25 cellular contexts compared by ENCODE assay signal in genomic region chr9:114089206-114089840, GRCh38. TPM values are rescaled to one million over a fixed set of nuclear protein-coding genes. Genes with fewer than 3 reads are reported as not detected.
DNase-seq lines count a peak whose midpoint lies in the region; ATAC-seq, FAIRE-seq and TF ChIP-seq lines count a peak whose summit lies in the region.
"Had no signal": no experiment of that assay in that cellular context is flagged by ENCODE, and none has a peak within 500 bp of the region (broad histone marks: within the 10 kb centered on the region; RNA-seq: fewer than 3 reads in every experiment).

No MANE protein-coding gene starts in this region.

- no peak overlapping the region for H3K18ac ChIP-seq in H1 (ENCODE audit: extremely low read depth, low read length)

- TF ChIP-seq POLR2A in H1 (IDR thresholded peaks at IDR 0.05; ENCODE audit: control extremely low read depth in 1 of 2, low read depth in 2 of 2, low read length in 2 of 2), result no peak
- no peak for TF ChIP-seq POLR2A in spleen (IDR thresholded peaks at IDR 0.05)

- no peak overlapping the region for H3K4me2 ChIP-seq in H1 (ENCODE audit: insufficient read depth in 1 of 2, low read depth in 2 of 2, low read length in 2 of 2)
- no peak overlapping the region for H3K4me2 ChIP-seq in neural progenitor cell

- no peaks in the 10 kb centered on the region for H3K9me3 ChIP-seq in H1 (ENCODE audit: insufficient read depth in 2 of 2, low read depth in 1 of 2, low read length in 1 of 2)
- H3K9me3 ChIP-seq in neural progenitor cell (ENCODE audit: low read depth), result no peaks in the 10 kb centered on the region
- H3K9me3 ChIP-seq in spleen, result no peaks in the 10 kb centered on the region
- H3K9me3 ChIP-seq: Peyer's patch had no signal

- no peaks in the 10 kb centered on the region for H3F3A ChIP-seq in neural progenitor cell (ENCODE audit: low read depth)

- peaks cover 3% of the 10 kb centered on the region for H3K9me3 Mint-ChIP-seq in neural progenitor cell
- H3K9me3 Mint-ChIP-seq: CD8-positive, alpha-beta memory T cell had no signal

- POLR2A ChIA-PET in H1 (lab: Charles Lee; ENCODE audit: partially characterized antibody), result interaction anchor here (1.4 kb wide), 1 partner anchor 19 kb away, joined by 4 read pairs; no protein-coding TSS in a partner anchor

- H3K27ac Mint-ChIP-seq in neural progenitor cell, result no peak overlapping the region

- no peak overlapping the region for H2BK120ac ChIP-seq in H1 (replicated peaks; ENCODE audit: low read depth, low read length)

- H2BK20ac ChIP-seq in H1 (ENCODE audit: low read length), result no peak overlapping the region

- no peaks in the 10 kb centered on the region for H3K23me2 ChIP-seq in H1 (ENCODE audit: low read depth, low read length)

- TF ChIP-seq RAD21 in H1 (IDR thresholded peaks at IDR 0.05 in 1 of 2, conservative IDR thresholded peaks at IDR 0.05 in 1 of 2; ENCODE audit: low read depth in 2 of 2, low read length in 2 of 2), result no peak

- no peak overlapping the region for H4K91ac ChIP-seq in H1 (replicated peaks; ENCODE audit: insufficient read length, low read length)

- H3K14ac ChIP-seq in H1 (ENCODE audit: insufficient read length), result no peak overlapping the region

- no peak overlapping the region for H2AK5ac ChIP-seq in H1 (ENCODE audit: low read depth, low read length)

- DNase-seq in GM13977 (ENCODE audit: low spot score), result peak; percentile 3
- no peak for DNase-seq in H1 (ENCODE audit: low read depth in 1 of 2, low spot score in 2 of 2)
- no peak for DNase-seq in neural progenitor cell (ENCODE audit: low spot score)
- peak; percentile 59 for DNase-seq in spleen
- no peak for DNase-seq in stimulated activated CD4-positive, alpha-beta T cell treated with anti-CD3 and anti-CD28 coated beads, Interleukin-4, amount 100 ng/mL, for 1 hour
- DNase-seq in sciatic nerve (ENCODE audit: low spot score), result no peak
- DNase-seq: Calu3; CD8-positive, alpha-beta memory T cell; DMS153; GOT3; Kasumi-1; NCI-H1417; NCI-H187; NCI-H446; NCI-H526; Peyer's patch; SJCRH30 had no signal

- H3K23ac ChIP-seq in H1 (ENCODE audit: insufficient read length), result no peak overlapping the region

- in situ Hi-C loops in GM13977 (cut with MboI; ENCODE audit: low pct_unique_long_range_greater_than_20kb, low sequenced_read_pairs, unreplicated experiment), result no loop called here

- H4K5ac ChIP-seq in H1 (ENCODE audit: insufficient read length, low read depth, low read length), result no peak overlapping the region

- H2BK12ac ChIP-seq in H1 (ENCODE audit: low read depth, low read length), result no peak overlapping the region

- peak overlapping the region; percentile 15; the same call in 1 of the 2 replicates for H4K8ac ChIP-seq in H1 (ENCODE audit: extremely low read depth, insufficient read depth, low read length)

- H4K20me1 ChIP-seq in H1 (replicated peaks in 1 of 2; ENCODE audit: control insufficient read depth in 1 of 2, insufficient read depth in 2 of 2, low read length in 2 of 2) (no peaks in the 10 kb centered on the region), neural progenitor cell (ENCODE audit: low read depth) (no peaks in the 10 kb centered on the region)

- no peak overlapping the region for H3K56ac ChIP-seq in H1 (replicated peaks; ENCODE audit: insufficient read length, low read depth, low read length)

- no peaks in the 10 kb centered on the region; a peak in 1 of 7 replicates for H3K4me1 ChIP-seq in H1 (replicated peaks in 1 of 4; ENCODE audit: control insufficient read depth in 3 of 4, insufficient read depth in 4 of 4, low read length in 3 of 4)
- no peaks in the 10 kb centered on the region for H3K4me1 ChIP-seq in neural progenitor cell
- no peaks in the 10 kb centered on the region for H3K4me1 ChIP-seq in spleen
- H3K4me1 ChIP-seq: Peyer's patch had no signal

- H3K27me3 Mint-ChIP-seq in neural progenitor cell (ENCODE audit: insufficient read depth, low read depth), result peaks cover 5% of the 10 kb centered on the region

- ATAC-seq in sciatic nerve (no peak), GM18861 (IDR thresholded peaks at IDR 0.05; ENCODE audit: unreplicated experiment) (no peak)

- CTCF ChIA-PET in H1 (lab: Charles Lee; ENCODE audit: partially characterized antibody), result interaction anchor here (0.8 to 3.1 kb wide), 9 partner anchors 10 to 201 kb away, joined by 3 to 16 read pairs (median 3); partner anchors contain the start of genes AMBP and KIF12

- H3K4me3 ChIP-seq in H1 (ENCODE audit: extremely low read depth in 1 of 4, insufficient read depth in 2 of 4, low read depth in 3 of 4, low read length in 4 of 4) (no peak overlapping the region), neural progenitor cell (no peak overlapping the region), spleen (no peak overlapping the region)
- H3K4me3 ChIP-seq: Peyer's patch, SJCRH30 had no signal

- TF ChIP-seq CTCF in GM13977 (IDR thresholded peaks at IDR 0.05; ENCODE audit: extremely low read depth, insufficient read depth, missing control alignments) (no peak), H1 (IDR thresholded peaks at IDR 0.05; ENCODE audit: control extremely low read depth in 1 of 3, insufficient read depth in 1 of 3, low read depth in 1 of 3, low read length in 3 of 3) (no peak), neural progenitor cell (IDR thresholded peaks at IDR 0.05) (no peak), spleen (IDR thresholded peaks at IDR 0.05 in 8 of 11, conservative IDR thresholded peaks at IDR 0.05 in 3 of 11) (no peak)

- intact Hi-C loops in spleen (cut with DNase I; ENCODE audit: low total_unique reads) (loop anchor here (10.0 kb wide), 1 partner anchor 205 kb away; no protein-coding TSS in a partner anchor), sciatic nerve (cut with DNase I) (no loop called here)

- H3K4me3 Mint-ChIP-seq in neural progenitor cell, result peak overlapping the region; percentile 38
- H3K4me3 Mint-ChIP-seq: CD8-positive, alpha-beta memory T cell had no signal

- 80% methylated on average over 4 of the region's 4 CpGs; no CpG with 5 or more reads in 1 of the 2 experiments for WGBS in H1 (ENCODE audit: extremely low coverage in 1 of 2, insufficient coverage in 1 of 2, insufficient read length in 1 of 2, insufficient replicate concordance in 2 of 2, low coverage in 1 of 2, low lambda C conversion rate in 2 of 2, missing lambda C conversion rate in 1 of 2), 2 experiments
- whole genome bisulfite sequencing in spleen, 5 donors, result 72 to 92% (median 85%) methylated on average over 4 of the region's 4 CpGs

- H3K36me3 ChIP-seq in H1 (ENCODE audit: control insufficient read depth in 2 of 4, insufficient read depth in 4 of 4, low read length in 3 of 4) (no peaks in the 10 kb centered on the region), neural progenitor cell (no peaks in the 10 kb centered on the region), spleen (no peaks in the 10 kb centered on the region)
- H3K36me3 ChIP-seq: SJCRH30 had no signal

- no peaks in the 10 kb centered on the region; a peak in 1 of 7 replicates for H3K27me3 ChIP-seq in H1 (replicated peaks in 1 of 4; ENCODE audit: control insufficient read depth in 3 of 4, extremely low read depth in 1 of 4, insufficient read depth in 3 of 4, low read length in 3 of 4)
- H3K27me3 ChIP-seq in neural progenitor cell, result no peaks in the 10 kb centered on the region
- H3K27me3 ChIP-seq in spleen (replicated peaks in 1 of 7), result peaks cover 0 to 25% (median 0%) of the 10 kb centered on the region in 7 donors
- H3K27me3 ChIP-seq: Peyer's patch, SJCRH30 had no signal

- no peaks in the 10 kb centered on the region for H3K4me1 Mint-ChIP-seq in neural progenitor cell
- H3K4me1 Mint-ChIP-seq: CD8-positive, alpha-beta memory T cell had no signal

- H3K79me1 ChIP-seq in H1 (ENCODE audit: low read depth, low read length), result no peaks in the 10 kb centered on the region

- FAIRE-seq in H1 (lab: Jason Lieb, UNC), result no peak
- FAIRE-seq: A204.1, GM12891, GM19239 had no signal

- no peaks in the 10 kb centered on the region for H3K36me3 Mint-ChIP-seq in neural progenitor cell
- H3K36me3 Mint-ChIP-seq: CD8-positive, alpha-beta memory T cell had no signal

- TF ChIP-seq EP300 in H1 (IDR thresholded peaks at IDR 0.05; ENCODE audit: borderline replicate concordance in 1 of 2, low read depth in 2 of 2, low read length in 2 of 2), result no peak

- H3K27ac ChIP-seq in H1 (ENCODE audit: low read depth, low read length) (no peak overlapping the region), neural progenitor cell (no peak overlapping the region), spleen (no peak overlapping the region)
- H3K27ac ChIP-seq: C4-2B, Peyer's patch, SJCRH30 had no signal

- H2BK15ac ChIP-seq in H1 (ENCODE audit: low read length), result no peak overlapping the region

- H3K9ac ChIP-seq in H1 (replicated peaks in 1 of 4; ENCODE audit: extremely low read depth in 1 of 4, low read depth in 3 of 4, low read length in 3 of 4) (no peak overlapping the region), neural progenitor cell (no peak overlapping the region)

- no peak overlapping the region for H2BK5ac ChIP-seq in H1 (ENCODE audit: low read depth, low read length)

- H3K4ac ChIP-seq in H1 (replicated peaks; ENCODE audit: insufficient read length, low read depth, low read length), result no peak overlapping the region

- H3K79me2 ChIP-seq in H1 (ENCODE audit: control insufficient read depth in 1 of 2, insufficient read depth in 2 of 2, low read length in 2 of 2) (no peaks in the 10 kb centered on the region), neural progenitor cell (ENCODE audit: low read depth) (no peaks in the 10 kb centered on the region)

- H2AFZ ChIP-seq in H1 (ENCODE audit: low read length) (no peak overlapping the region), neural progenitor cell (replicated peaks) (no peak overlapping the region)

RNA-seq across cellular contexts. Expression of gene KIF12, which starts 9.8 kb away (rescaled TPM):
- 3.4 and 3.9 TPM in 2 replicates for total RNA-seq in H1 (2021; fragmentation: NEBNext Ultra II Directional; extraction: Animal tissue kit (Norgen Biotek cat#: 25700))
- polyA plus RNA-seq in H1 (2011; rRNA removed) (2.9 and 5.2 TPM in 2 replicates), spleen (under 1 TPM; 0.20 to 0.26 (median 0.23) TPM)
- 3.7 TPM for polyA plus RNA-seq in H1 (2011; cell fraction: cytosol; rRNA removed)
- 33.3 TPM for polyA plus RNA-seq in H1 (2011; cell fraction: nucleus; rRNA removed)
- polyA plus RNA-seq in H1 (2012, experiment 1 of 2), result 2.9 to 3.5 TPM (median 3.4 TPM) in 4 replicates
- polyA plus RNA-seq in H1 (2012, experiment 2 of 2), result 2.0 TPM
- polyA plus RNA-seq in H1 (2013, experiment 1 of 2), result 2.1 TPM
- 1.1 TPM for polyA plus RNA-seq in H1 (2013, experiment 2 of 2)
- polyA minus RNA-seq in H1 (2011; rRNA and poly(A)+ RNA removed), result 3.6 and 4.0 TPM in 2 replicates
- 1.9 TPM for polyA minus RNA-seq in H1 (2011; cell fraction: cytosol; rRNA and poly(A)+ RNA removed)
- polyA minus RNA-seq in H1 (2011; cell fraction: nucleus; rRNA and poly(A)+ RNA removed), result 3.6 TPM
- total RNA-seq in neural progenitor cell (ENCODE audit: low replicate concordance) (0.56 and 0.59 TPM in 2 replicates), spleen (1 to 10 TPM in 2 of 7 donors, not detected in 5; 1.0 to 1.5 TPM), sciatic nerve (0.22 TPM)
- total RNA-seq: CD8-positive, alpha-beta memory T cell; MCF 10A; OCI-LY7; SJCRH30 had no signal
- polyA plus RNA-seq: CD8-positive, alpha-beta memory T cell had no signal

RNA-seq across cellular contexts. Expression of gene AMBP, which starts 11.2 kb away (rescaled TPM):
- total RNA-seq in H1 (2021; fragmentation: NEBNext Ultra II Directional; extraction: Animal tissue kit (Norgen Biotek cat#: 25700)), result 3.0 and 3.1 TPM in 2 replicates
- polyA plus RNA-seq in H1 (2011; rRNA removed) (4.0 and 4.9 TPM in 2 replicates), spleen (under 1 TPM in 2 of 3 donors, not detected in 1; 0.09 to 0.12 TPM)
- polyA plus RNA-seq in H1 (2011; cell fraction: cytosol; rRNA removed), result 6.0 TPM
- 6.0 TPM for polyA plus RNA-seq in H1 (2011; cell fraction: nucleus; rRNA removed)
- polyA plus RNA-seq in H1 (2012, experiment 1 of 2), result 3.3 to 5.6 TPM (median 4.6 TPM) in 4 replicates
- polyA plus RNA-seq in H1 (2012, experiment 2 of 2), result 5.3 TPM
- 6.0 TPM for polyA plus RNA-seq in H1 (2013, experiment 1 of 2)
- 6.6 TPM for polyA plus RNA-seq in H1 (2013, experiment 2 of 2)
- 1.9 and 3.4 TPM in 2 replicates for polyA minus RNA-seq in H1 (2011; rRNA and poly(A)+ RNA removed)
- polyA minus RNA-seq in H1 (2011; cell fraction: cytosol; rRNA and poly(A)+ RNA removed), result 2.7 TPM
- polyA minus RNA-seq in H1 (2011; cell fraction: nucleus; rRNA and poly(A)+ RNA removed), result 2.3 TPM
- total RNA-seq in neural progenitor cell (ENCODE audit: low replicate concordance) (0.56 TPM in 1 of 2 replicates, not detected in the other), spleen (1 to 10 TPM in 1 of 7 donors, not detected in 6; 1.6 TPM), sciatic nerve (not detected)
- total RNA-seq: CD8-positive, alpha-beta memory T cell; G401; MCF 10A; OCI-LY7 had no signal
- polyA plus RNA-seq: CD8-positive, alpha-beta memory T cell had no signal

Comparison
In these comparisons a context has a peak if more than half of its experiments do, and no peak if none do; other contexts are left out.
1. DNase-seq: peak in GM13977 (single experiment) and spleen (single experiment); none in H1 (0 of 2), neural progenitor cell (single experiment), stimulated activated CD4-positive, alpha-beta T cell treated with anti-CD3 and anti-CD28 coated beads, Interleukin-4, amount 100 ng/mL, for 1 hour (single experiment) and sciatic nerve (single experiment).